1 cellular context compared by ENCODE assay signal in genomic region chr16:4271176-4272113, GRCh38.
TF ChIP-seq lines count a peak whose summit lies in the region.

No MANE protein-coding gene starts in this region.

TF ChIP-seq in HepG2, 621 proteins besides CTCF, POLR2A, EP300 and RAD21 (continued from another document and continues in another):
- TF ChIP-seq PAXIP1 (CRISPR knock-in tag; conservative IDR thresholded peaks at IDR 0.05) = peak; percentile 57; the same call in 1 of the 2 replicates
- TF ChIP-seq ZNF710 (CRISPR knock-in tag; IDR thresholded peaks at IDR 0.05; ENCODE audit: borderline replicate concordance) = peak; percentile 90
- TF ChIP-seq MLXIP (CRISPR knock-in tag; IDR thresholded peaks at IDR 0.05; ENCODE audit: borderline replicate concordance) = no peak
- no peak for TF ChIP-seq STAT5B (CRISPR knock-in tag; IDR thresholded peaks at IDR 0.05)
- TF ChIP-seq ZNF407 (CRISPR knock-in tag; IDR thresholded peaks at IDR 0.05; ENCODE audit: not compliant biosample characterization) = peak; percentile 23
- no peak for TF ChIP-seq AGO1 (IDR thresholded peaks at IDR 0.05; ENCODE audit: low read depth, low read length, poor library complexity, severe bottlenecking)
- TF ChIP-seq TRIM22 (IDR thresholded peaks at IDR 0.05) = no peak
- TF ChIP-seq YEATS2 (CRISPR knock-in tag; IDR thresholded peaks at IDR 0.05; ENCODE audit: borderline replicate concordance) = peak; percentile 54
- no peak for TF ChIP-seq ADNP (CRISPR knock-in tag; IDR thresholded peaks at IDR 0.05)
- 0 out of 2 replicates have a peak, but pooled peaks have one; percentile 84 for TF ChIP-seq CENPBD1 (CRISPR knock-in tag; IDR thresholded peaks at IDR 0.05; ENCODE audit: borderline replicate concordance, low read depth)
- peak; percentile 38 for TF ChIP-seq ZNF777 (CRISPR knock-in tag; IDR thresholded peaks at IDR 0.05)
- TF ChIP-seq HNRNPL (IDR thresholded peaks at IDR 0.05; ENCODE audit: low read depth, low read length) = peak; percentile 84
- TF ChIP-seq MZF1 (CRISPR knock-in tag; IDR thresholded peaks at IDR 0.05; ENCODE audit: borderline replicate concordance) = no peak
- TF ChIP-seq ZNF816 (CRISPR knock-in tag; IDR thresholded peaks at IDR 0.05; ENCODE audit: borderline replicate concordance) = peak; percentile 48; the same call in 1 of the 2 replicates
- 0 out of 2 replicates have a peak, but pooled peaks have one; percentile 79 for TF ChIP-seq ZNF713 (CRISPR knock-in tag; IDR thresholded peaks at IDR 0.05)
- TF ChIP-seq CBX1 (IDR thresholded peaks at IDR 0.05; ENCODE audit: low read depth) = no peak
- TF ChIP-seq KLF15 (CRISPR knock-in tag; IDR thresholded peaks at IDR 0.05; ENCODE audit: borderline replicate concordance) = 0 out of 2 replicates have a peak, but pooled peaks have one; percentile 74
- peak; percentile 89 for TF ChIP-seq ZNF605 (CRISPR knock-in tag; IDR thresholded peaks at IDR 0.05)
- TF ChIP-seq DNMT1 (CRISPR knock-in tag; IDR thresholded peaks at IDR 0.05) = no peak
- peak; percentile 66; the same call in 1 of the 2 replicates for TF ChIP-seq ZNF235 (CRISPR knock-in tag; IDR thresholded peaks at IDR 0.05; ENCODE audit: borderline replicate concordance)
- TF ChIP-seq ZNF800 (CRISPR knock-in tag; IDR thresholded peaks at IDR 0.05) = no peak
- peak; percentile 96 for TF ChIP-seq ZNF781 (CRISPR knock-in tag; IDR thresholded peaks at IDR 0.05; ENCODE audit: borderline replicate concordance, not compliant biosample characterization)
- TF ChIP-seq ZBTB25 (CRISPR knock-in tag; IDR thresholded peaks at IDR 0.05) = peak; percentile 64; the same call in 1 of the 2 replicates
- peak; percentile 48; the same call in 1 of the 2 replicates for TF ChIP-seq ZNF678 (CRISPR knock-in tag; IDR thresholded peaks at IDR 0.05)
- TF ChIP-seq PBX2 (CRISPR knock-in tag; IDR thresholded peaks at IDR 0.05) = no peak
- no peak; the same call in none of the 2 replicates for TF ChIP-seq ZSCAN25 (CRISPR knock-in tag; IDR thresholded peaks at IDR 0.05)
- TF ChIP-seq ZNF547 (CRISPR knock-in tag; IDR thresholded peaks at IDR 0.05) = peak; percentile 81
- peak; percentile 52; the same call in 1 of the 2 replicates for TF ChIP-seq HOXA9 (CRISPR knock-in tag; IDR thresholded peaks at IDR 0.05; ENCODE audit: borderline replicate concordance)
- peak; percentile 24; the same call in 1 of the 2 replicates for TF ChIP-seq ZNF792 (CRISPR knock-in tag; IDR thresholded peaks at IDR 0.05)
- no peak for TF ChIP-seq ZNF496 (CRISPR knock-in tag; IDR thresholded peaks at IDR 0.05; ENCODE audit: insufficient replicate concordance)
- TF ChIP-seq HMG20A (CRISPR knock-in tag; IDR thresholded peaks at IDR 0.05; ENCODE audit: borderline replicate concordance) = no peak
